Comparison of ENCODE assay signal across 12 cellular contexts in the genomic region with DNA sequence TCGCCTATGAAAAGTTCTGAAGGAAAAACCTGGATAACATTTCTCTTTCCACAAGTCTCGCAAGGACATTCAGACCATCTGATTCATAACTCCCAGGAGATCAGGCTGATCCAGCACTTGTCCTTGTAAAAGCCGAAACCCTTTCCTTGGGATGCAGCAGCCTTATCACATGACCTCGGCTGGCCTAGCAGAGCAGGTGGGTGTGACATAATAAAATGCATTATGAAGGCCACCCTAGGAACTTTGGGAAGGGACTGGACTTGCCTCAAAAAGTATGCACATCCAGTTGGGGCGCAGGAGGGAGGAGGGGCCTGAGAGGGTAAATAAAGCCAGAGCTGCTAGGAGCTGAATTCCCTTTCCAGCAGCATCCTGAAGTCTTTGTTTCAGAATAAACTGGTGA.
A peak's percentile ranks its signal among the peaks of the same experiment; 100 is the strongest.
DNase-seq lines count a peak whose midpoint lies in the region; ATAC-seq, FAIRE-seq and TF ChIP-seq lines count a peak whose summit lies in the region.
"Had no signal": no experiment of that assay in that cellular context is flagged by ENCODE, and none has a peak within 500 bp of the region (broad histone marks: within the 10 kb centered on the region; RNA-seq: fewer than 3 reads in every experiment).

No MANE protein-coding gene starts in this region.

- DNase-seq in LHCN-M2 (ENCODE audit: low read depth) = peak; percentile 100
- no peak for DNase-seq in K562 (ENCODE audit: extremely low read depth in 1 of 4, low spot score in 3 of 4)
- DNase-seq in right cardiac atrium = peak in 2 of 3 donors; percentile 42 to 59
- no peak for DNase-seq in smooth muscle cell (lab: John Stamatoyannopoulos, UW; ENCODE audit: unreplicated experiment)
- DNase-seq in NOMO-1 treated with dmso at 0.1 percent for 144 hours (lab: John Stamatoyannopoulos, UW; ENCODE audit: unreplicated experiment) = no peak
- no peak for DNase-seq in CD4-positive, alpha-beta T cell
- DNase-seq in OCI-M2 (lab: John Stamatoyannopoulos, UW; ENCODE audit: unreplicated experiment) = no peak
- DNase-seq: cortex of kidney, DMS153, NCI-H2081 had no signal

- no peaks in the 10 kb centered on the region for H3K4me1 ChIP-seq in K562 (replicated peaks in 1 of 2; ENCODE audit: control insufficient read depth in 2 of 2, insufficient read depth in 2 of 2, low read length in 2 of 2)
- no peaks in the 10 kb centered on the region for H3K4me1 ChIP-seq in right cardiac atrium (ENCODE audit: control insufficient read depth, insufficient read depth, low read length)
- H3K4me1 ChIP-seq in smooth muscle cell (ENCODE audit: low read depth) = peaks cover 23% of the 10 kb centered on the region

- in situ Hi-C loops in K562 (cut with MboI) = loop anchor here (25.0 kb wide), 1 partner anchor 2008 kb away; no protein-coding TSS in a partner anchor

- TF ChIP-seq EP300 in K562 (IDR thresholded peaks at IDR 0.05; ENCODE audit: low read length) = no peak

- H3K4me3 Mint-ChIP-seq in CD4-positive, alpha-beta T cell = no peak overlapping the region

- 5% methylated on average over 5 of the region's 5 CpGs for WGBS in K562 (ENCODE audit: insufficient coverage, low coverage, missing lambda C conversion rate)
- 58% methylated on average over 5 of the region's 5 CpGs for WGBS in right cardiac atrium
- 44% methylated on average over 5 of the region's 5 CpGs for WGBS in smooth muscle cell (ENCODE audit: low lambda C conversion rate)

- no peak for TF ChIP-seq RAD21 in K562 (CRISPR knock-in tag; conservative IDR thresholded peaks at IDR 0.05 in 1 of 2, IDR thresholded peaks at IDR 0.05 in 1 of 2)

- no peak overlapping the region for H3K27ac Mint-ChIP-seq in CD4-positive, alpha-beta T cell

- BruUV-seq in K562 (replicated peaks; lab: Mats Ljungman, UMichigan) = no TSS peak

- TF ChIP-seq CTCF in K562 (IDR thresholded peaks at IDR 0.05 in 2 of 3, conservative IDR thresholded peaks at IDR 0.05 in 1 of 3; ENCODE audit: insufficient read depth in 2 of 3, low read depth in 1 of 3, low read length in 3 of 3) (no peak), smooth muscle cell (IDR thresholded peaks at IDR 0.05; ENCODE audit: borderline replicate concordance, insufficient read depth, poor library complexity, severe bottlenecking) (no peak)
- no peak for TF ChIP-seq CTCF in CD4-positive, alpha-beta T cell (IDR thresholded peaks at IDR 0.05)

- no peak for TF ChIP-seq POLR2A in K562 (conservative IDR thresholded peaks at IDR 0.05)

- no peaks in the 10 kb centered on the region for H3K79me2 ChIP-seq in K562 (ENCODE audit: control insufficient read depth, insufficient read depth, low read length)
- H3K79me2 ChIP-seq in smooth muscle cell (ENCODE audit: low read depth) = no peaks in the 10 kb centered on the region

- H3K27ac ChIP-seq in K562 (ENCODE audit: extremely low read depth, low read depth, low read length) (no peak overlapping the region), right cardiac atrium (ENCODE audit: low read length) (no peak overlapping the region), smooth muscle cell (ENCODE audit: low read depth) (peak overlapping the region; percentile 69)
- no peak overlapping the region for H3K27ac ChIP-seq in CD4-positive, alpha-beta T cell (ENCODE audit: low read depth, low read length)

- CTCF ChIA-PET in K562 (lab: Yijun Ruan, JAX; ENCODE audit: low intra/inter-chr PET ratio) = interaction anchor here (0.6 kb wide), 2 partner anchors 10 to 666 kb away, joined by 3 read pairs; no protein-coding TSS in a partner anchor
- CTCF ChIA-PET in CD4-positive, alpha-beta T cell (lab: Charles Lee) = no interaction called here

- H4K20me1 ChIP-seq in K562 (replicated peaks; ENCODE audit: control insufficient read depth, insufficient read depth, low read length) (no peaks in the 10 kb centered on the region), smooth muscle cell (ENCODE audit: low read depth) (no peaks in the 10 kb centered on the region)

- no peaks in the 10 kb centered on the region for H3K9me1 ChIP-seq in K562 (ENCODE audit: control insufficient read depth, insufficient read depth, low read length)

- no peak overlapping the region for H3K9ac ChIP-seq in K562 (ENCODE audit: insufficient read depth in 1 of 2, low read depth in 2 of 2, low read length in 2 of 2)
- H3K9ac ChIP-seq in smooth muscle cell (ENCODE audit: low read depth) = no peak overlapping the region

- POLR2A ChIA-PET in K562 (lab: Yijun Ruan, JAX) = no interaction called here
- POLR2A ChIA-PET in CD4-positive, alpha-beta T cell (lab: Charles Lee) = no interaction called here

- H3K4me3 ChIP-seq in K562 (no peak overlapping the region), right cardiac atrium (ENCODE audit: low read length) (no peak overlapping the region), smooth muscle cell (no peak overlapping the region)
- H3K4me3 ChIP-seq: thoracic aorta had no signal

- H3F3A ChIP-seq in smooth muscle cell (ENCODE audit: low read depth) = peaks cover 19% of the 10 kb centered on the region

- no peaks in the 10 kb centered on the region for H3K36me3 Mint-ChIP-seq in CD4-positive, alpha-beta T cell (ENCODE audit: low read depth)

- H3K4me1 Mint-ChIP-seq in CD4-positive, alpha-beta T cell (ENCODE audit: low read depth) = no peaks in the 10 kb centered on the region

- no peaks in the 10 kb centered on the region for H3K9me3 ChIP-seq in K562 (replicated peaks; ENCODE audit: control insufficient read depth, insufficient read depth, low read depth, low read length)
- no peaks in the 10 kb centered on the region for H3K9me3 ChIP-seq in right cardiac atrium (ENCODE audit: control insufficient read depth, low read length)
- H3K9me3 ChIP-seq in smooth muscle cell (replicated peaks; ENCODE audit: low read depth) = no peaks in the 10 kb centered on the region
- no peaks in the 10 kb centered on the region for H3K9me3 ChIP-seq in CD4-positive, alpha-beta T cell (ENCODE audit: control insufficient read depth, low read length)
- H3K9me3 ChIP-seq: thoracic aorta had no signal

- FAIRE-seq in K562 (lab: Jason Lieb, UNC) = no peak

- H3K4me2 ChIP-seq in K562 (ENCODE audit: insufficient read depth, low read length) (no peak overlapping the region), smooth muscle cell (peak overlapping the region; percentile 57)

- H3K27me3 ChIP-seq in K562 (ENCODE audit: control insufficient read depth in 2 of 2, insufficient read depth in 2 of 2, low read length in 2 of 2) (no peaks in the 10 kb centered on the region), right cardiac atrium (ENCODE audit: control insufficient read depth, insufficient read depth) (no peaks in the 10 kb centered on the region), smooth muscle cell (ENCODE audit: low read depth) (no peaks in the 10 kb centered on the region)
- no peaks in the 10 kb centered on the region for H3K27me3 ChIP-seq in CD4-positive, alpha-beta T cell (ENCODE audit: control insufficient read depth, insufficient read depth, low read length)

- no peak overlapping the region for H2AFZ ChIP-seq in K562 (ENCODE audit: low read depth, low read length)
- no peak overlapping the region for H2AFZ ChIP-seq in smooth muscle cell (ENCODE audit: low read depth)

- ATAC-seq in K562 (no peak), right cardiac atrium (peak; percentile 60 to 79), HG03045 (IDR thresholded peaks at IDR 0.05; ENCODE audit: unreplicated experiment) (no peak)
- ATAC-seq in CD4-positive, alpha-beta T cell (ENCODE audit: poor library complexity) = no peak

- intact Hi-C loops in K562 (cut with micrococcal nuclease) = loop anchor here (10.0 kb wide), 1 partner anchor 695 kb away; no protein-coding TSS in a partner anchor
- intact Hi-C loops in right cardiac atrium (cut with DNase I) = no loop called here
- intact Hi-C loops in CD4-positive, alpha-beta T cell (cut with DNase I, micrococcal nuclease) = loop anchor here in 1 of 2 experiments (5.0 kb wide), 1 partner anchor 983 kb away; no protein-coding TSS in a partner anchor

- no peaks in the 10 kb centered on the region for H3K27me3 Mint-ChIP-seq in CD4-positive, alpha-beta T cell

- no peaks in the 10 kb centered on the region for H3K9me3 Mint-ChIP-seq in CD4-positive, alpha-beta T cell

- H3K36me3 ChIP-seq in K562 (ENCODE audit: control insufficient read depth, insufficient read depth, low read length) = no peaks in the 10 kb centered on the region
- no peaks in the 10 kb centered on the region for H3K36me3 ChIP-seq in smooth muscle cell (ENCODE audit: low read depth)
- H3K36me3 ChIP-seq: thoracic aorta had no signal

TF ChIP-seq in K562, 482 proteins besides CTCF, POLR2A, EP300 and RAD21:
- TF ChIP-seq ZNF384 (IDR thresholded peaks at IDR 0.05; ENCODE audit: low read depth, low read length) (no peak), ZNF780A (CRISPR knock-in tag; IDR thresholded peaks at IDR 0.05) (no peak), PYGO2 (tag; IDR thresholded peaks at IDR 0.05) (no peak), BRD4 (IDR thresholded peaks at IDR 0.05) (no peak)
- TF ChIP-seq, protein P1, sequence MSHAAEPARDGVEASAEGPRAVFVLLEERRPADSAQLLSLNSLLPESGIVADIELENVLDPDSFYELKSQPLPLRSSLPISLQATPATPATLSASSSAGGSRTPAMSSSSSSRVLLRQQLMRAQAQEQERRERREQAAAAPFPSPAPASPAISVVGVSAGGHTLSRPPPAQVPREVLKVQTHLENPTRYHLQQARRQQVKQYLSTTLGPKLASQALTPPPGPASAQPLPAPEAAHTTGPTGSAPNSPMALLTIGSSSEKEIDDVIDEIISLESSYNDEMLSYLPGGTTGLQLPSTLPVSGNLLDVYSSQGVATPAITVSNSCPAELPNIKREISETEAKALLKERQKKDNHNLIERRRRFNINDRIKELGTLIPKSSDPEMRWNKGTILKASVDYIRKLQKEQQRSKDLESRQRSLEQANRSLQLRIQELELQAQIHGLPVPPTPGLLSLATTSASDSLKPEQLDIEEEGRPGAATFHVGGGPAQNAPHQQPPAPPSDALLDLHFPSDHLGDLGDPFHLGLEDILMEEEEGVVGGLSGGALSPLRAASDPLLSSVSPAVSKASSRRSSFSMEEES (CRISPR knock-in tag; IDR thresholded peaks at IDR 0.05) = 0 out of 2 replicates have a peak, but pooled peaks have one; percentile 1

Comparison
In these comparisons a context has a peak if more than half of its experiments do, and no peak if none do; other contexts are left out.
1. DNase-seq: peak in LHCN-M2 (single experiment) and right cardiac atrium (2 of 3); none in K562 (0 of 4), smooth muscle cell (single experiment), NOMO-1 treated with dmso at 0.1 percent for 144 hours (single experiment), CD4-positive, alpha-beta T cell (0 of 10) and OCI-M2 (single experiment).
2. ATAC-seq: peak in right cardiac atrium (2 of 2); none in K562 (single experiment), CD4-positive, alpha-beta T cell (single experiment) and HG03045 (single experiment).